ENCODE assay signal across 1 cellular context in the genomic region with DNA sequence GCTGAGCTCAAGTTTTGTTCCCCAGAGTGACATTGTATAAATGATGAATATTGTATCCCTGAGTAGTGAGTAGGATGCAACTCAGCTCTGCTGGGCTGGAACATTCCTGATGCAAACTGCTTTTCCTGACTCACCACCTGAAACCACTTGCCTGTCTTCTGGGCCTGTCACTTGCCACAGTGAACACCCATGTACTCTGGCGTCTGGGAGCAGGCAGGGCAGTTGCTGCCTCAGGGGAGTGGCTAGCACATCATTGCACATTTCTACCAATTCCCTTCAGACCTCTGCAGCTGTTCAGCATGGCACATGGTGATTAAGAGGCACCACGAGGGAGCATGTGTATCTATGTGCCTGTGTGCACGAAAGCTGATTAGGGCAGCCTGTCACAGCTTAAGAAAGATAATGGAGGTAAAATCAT.
TF ChIP-seq lines count a peak whose summit lies in the region.

No MANE protein-coding gene starts in this region.

TF ChIP-seq in K562, 482 proteins besides CTCF, POLR2A, EP300 and RAD21 (continued from another document and continues in another):
- TF ChIP-seq, protein P1, sequence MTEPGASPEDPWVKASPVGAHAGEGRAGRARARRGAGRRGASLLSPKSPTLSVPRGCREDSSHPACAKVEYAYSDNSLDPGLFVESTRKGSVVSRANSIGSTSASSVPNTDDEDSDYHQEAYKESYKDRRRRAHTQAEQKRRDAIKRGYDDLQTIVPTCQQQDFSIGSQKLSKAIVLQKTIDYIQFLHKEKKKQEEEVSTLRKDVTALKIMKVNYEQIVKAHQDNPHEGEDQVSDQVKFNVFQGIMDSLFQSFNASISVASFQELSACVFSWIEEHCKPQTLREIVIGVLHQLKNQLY (CRISPR knock-in tag; conservative IDR thresholded peaks at IDR 0.05): no peak; a peak in 1 of 4 replicates
- TF ChIP-seq SRSF1 (IDR thresholded peaks at IDR 0.05; ENCODE audit: low read depth, low read length): no peak
- TF ChIP-seq MYC (IDR thresholded peaks at IDR 0.05; ENCODE audit: low read depth, low read length): peak; percentile 83
- no peak for TF ChIP-seq MYC (CRISPR knock-in tag; IDR thresholded peaks at IDR 0.05; ENCODE audit: borderline replicate concordance, low read depth)
- peak; percentile 89 for TF ChIP-seq TEAD4 (IDR thresholded peaks at IDR 0.05; ENCODE audit: low read length)
- no peak for TF ChIP-seq TEAD4 (CRISPR knock-in tag; IDR thresholded peaks at IDR 0.05; ENCODE audit: borderline replicate concordance)
- no peak for TF ChIP-seq ZNF282 (CRISPR knock-in tag; IDR thresholded peaks at IDR 0.05)
- TF ChIP-seq, protein P2, sequence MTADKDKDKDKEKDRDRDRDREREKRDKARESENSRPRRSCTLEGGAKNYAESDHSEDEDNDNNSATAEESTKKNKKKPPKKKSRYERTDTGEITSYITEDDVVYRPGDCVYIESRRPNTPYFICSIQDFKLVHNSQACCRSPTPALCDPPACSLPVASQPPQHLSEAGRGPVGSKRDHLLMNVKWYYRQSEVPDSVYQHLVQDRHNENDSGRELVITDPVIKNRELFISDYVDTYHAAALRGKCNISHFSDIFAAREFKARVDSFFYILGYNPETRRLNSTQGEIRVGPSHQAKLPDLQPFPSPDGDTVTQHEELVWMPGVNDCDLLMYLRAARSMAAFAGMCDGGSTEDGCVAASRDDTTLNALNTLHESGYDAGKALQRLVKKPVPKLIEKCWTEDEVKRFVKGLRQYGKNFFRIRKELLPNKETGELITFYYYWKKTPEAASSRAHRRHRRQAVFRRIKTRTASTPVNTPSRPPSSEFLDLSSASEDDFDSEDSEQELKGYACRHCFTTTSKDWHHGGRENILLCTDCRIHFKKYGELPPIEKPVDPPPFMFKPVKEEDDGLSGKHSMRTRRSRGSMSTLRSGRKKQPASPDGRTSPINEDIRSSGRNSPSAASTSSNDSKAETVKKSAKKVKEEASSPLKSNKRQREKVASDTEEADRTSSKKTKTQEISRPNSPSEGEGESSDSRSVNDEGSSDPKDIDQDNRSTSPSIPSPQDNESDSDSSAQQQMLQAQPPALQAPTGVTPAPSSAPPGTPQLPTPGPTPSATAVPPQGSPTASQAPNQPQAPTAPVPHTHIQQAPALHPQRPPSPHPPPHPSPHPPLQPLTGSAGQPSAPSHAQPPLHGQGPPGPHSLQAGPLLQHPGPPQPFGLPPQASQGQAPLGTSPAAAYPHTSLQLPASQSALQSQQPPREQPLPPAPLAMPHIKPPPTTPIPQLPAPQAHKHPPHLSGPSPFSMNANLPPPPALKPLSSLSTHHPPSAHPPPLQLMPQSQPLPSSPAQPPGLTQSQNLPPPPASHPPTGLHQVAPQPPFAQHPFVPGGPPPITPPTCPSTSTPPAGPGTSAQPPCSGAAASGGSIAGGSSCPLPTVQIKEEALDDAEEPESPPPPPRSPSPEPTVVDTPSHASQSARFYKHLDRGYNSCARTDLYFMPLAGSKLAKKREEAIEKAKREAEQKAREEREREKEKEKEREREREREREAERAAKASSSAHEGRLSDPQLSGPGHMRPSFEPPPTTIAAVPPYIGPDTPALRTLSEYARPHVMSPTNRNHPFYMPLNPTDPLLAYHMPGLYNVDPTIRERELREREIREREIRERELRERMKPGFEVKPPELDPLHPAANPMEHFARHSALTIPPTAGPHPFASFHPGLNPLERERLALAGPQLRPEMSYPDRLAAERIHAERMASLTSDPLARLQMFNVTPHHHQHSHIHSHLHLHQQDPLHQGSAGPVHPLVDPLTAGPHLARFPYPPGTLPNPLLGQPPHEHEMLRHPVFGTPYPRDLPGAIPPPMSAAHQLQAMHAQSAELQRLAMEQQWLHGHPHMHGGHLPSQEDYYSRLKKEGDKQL (CRISPR knock-in tag; IDR thresholded peaks at IDR 0.05; ENCODE audit: borderline replicate concordance): 0 out of 2 replicates have a peak, but pooled peaks have one; percentile 26
- 0 out of 4 replicates have a peak, but pooled peaks of 1 of the 2 experiments have one; percentile 31 for TF ChIP-seq MAZ (CRISPR knock-in tag; conservative IDR thresholded peaks at IDR 0.05 in 1 of 2, IDR thresholded peaks at IDR 0.05 in 1 of 2)
- TF ChIP-seq ZNF239 (CRISPR knock-in tag; IDR thresholded peaks at IDR 0.05): no peak
- TF ChIP-seq ERF (CRISPR knock-in tag; IDR thresholded peaks at IDR 0.05): no peak
- TF ChIP-seq SP1 (CRISPR knock-in tag; IDR thresholded peaks at IDR 0.05): peak; percentile 51; the same call in 1 of the 2 replicates
- TF ChIP-seq STAG1 (CRISPR knock-in tag; IDR thresholded peaks at IDR 0.05; ENCODE audit: borderline replicate concordance): no peak
- TF ChIP-seq, protein P3, sequence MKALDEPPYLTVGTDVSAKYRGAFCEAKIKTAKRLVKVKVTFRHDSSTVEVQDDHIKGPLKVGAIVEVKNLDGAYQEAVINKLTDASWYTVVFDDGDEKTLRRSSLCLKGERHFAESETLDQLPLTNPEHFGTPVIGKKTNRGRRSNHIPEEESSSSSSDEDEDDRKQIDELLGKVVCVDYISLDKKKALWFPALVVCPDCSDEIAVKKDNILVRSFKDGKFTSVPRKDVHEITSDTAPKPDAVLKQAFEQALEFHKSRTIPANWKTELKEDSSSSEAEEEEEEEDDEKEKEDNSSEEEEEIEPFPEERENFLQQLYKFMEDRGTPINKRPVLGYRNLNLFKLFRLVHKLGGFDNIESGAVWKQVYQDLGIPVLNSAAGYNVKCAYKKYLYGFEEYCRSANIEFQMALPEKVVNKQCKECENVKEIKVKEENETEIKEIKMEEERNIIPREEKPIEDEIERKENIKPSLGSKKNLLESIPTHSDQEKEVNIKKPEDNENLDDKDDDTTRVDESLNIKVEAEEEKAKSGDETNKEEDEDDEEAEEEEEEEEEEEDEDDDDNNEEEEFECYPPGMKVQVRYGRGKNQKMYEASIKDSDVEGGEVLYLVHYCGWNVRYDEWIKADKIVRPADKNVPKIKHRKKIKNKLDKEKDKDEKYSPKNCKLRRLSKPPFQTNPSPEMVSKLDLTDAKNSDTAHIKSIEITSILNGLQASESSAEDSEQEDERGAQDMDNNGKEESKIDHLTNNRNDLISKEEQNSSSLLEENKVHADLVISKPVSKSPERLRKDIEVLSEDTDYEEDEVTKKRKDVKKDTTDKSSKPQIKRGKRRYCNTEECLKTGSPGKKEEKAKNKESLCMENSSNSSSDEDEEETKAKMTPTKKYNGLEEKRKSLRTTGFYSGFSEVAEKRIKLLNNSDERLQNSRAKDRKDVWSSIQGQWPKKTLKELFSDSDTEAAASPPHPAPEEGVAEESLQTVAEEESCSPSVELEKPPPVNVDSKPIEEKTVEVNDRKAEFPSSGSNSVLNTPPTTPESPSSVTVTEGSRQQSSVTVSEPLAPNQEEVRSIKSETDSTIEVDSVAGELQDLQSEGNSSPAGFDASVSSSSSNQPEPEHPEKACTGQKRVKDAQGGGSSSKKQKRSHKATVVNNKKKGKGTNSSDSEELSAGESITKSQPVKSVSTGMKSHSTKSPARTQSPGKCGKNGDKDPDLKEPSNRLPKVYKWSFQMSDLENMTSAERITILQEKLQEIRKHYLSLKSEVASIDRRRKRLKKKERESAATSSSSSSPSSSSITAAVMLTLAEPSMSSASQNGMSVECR (CRISPR knock-in tag; IDR thresholded peaks at IDR 0.05): no peak
- TF ChIP-seq SUPT5H (IDR thresholded peaks at IDR 0.05): peak; percentile 29; the same call in 1 of the 2 replicates
- TF ChIP-seq, protein P4, sequence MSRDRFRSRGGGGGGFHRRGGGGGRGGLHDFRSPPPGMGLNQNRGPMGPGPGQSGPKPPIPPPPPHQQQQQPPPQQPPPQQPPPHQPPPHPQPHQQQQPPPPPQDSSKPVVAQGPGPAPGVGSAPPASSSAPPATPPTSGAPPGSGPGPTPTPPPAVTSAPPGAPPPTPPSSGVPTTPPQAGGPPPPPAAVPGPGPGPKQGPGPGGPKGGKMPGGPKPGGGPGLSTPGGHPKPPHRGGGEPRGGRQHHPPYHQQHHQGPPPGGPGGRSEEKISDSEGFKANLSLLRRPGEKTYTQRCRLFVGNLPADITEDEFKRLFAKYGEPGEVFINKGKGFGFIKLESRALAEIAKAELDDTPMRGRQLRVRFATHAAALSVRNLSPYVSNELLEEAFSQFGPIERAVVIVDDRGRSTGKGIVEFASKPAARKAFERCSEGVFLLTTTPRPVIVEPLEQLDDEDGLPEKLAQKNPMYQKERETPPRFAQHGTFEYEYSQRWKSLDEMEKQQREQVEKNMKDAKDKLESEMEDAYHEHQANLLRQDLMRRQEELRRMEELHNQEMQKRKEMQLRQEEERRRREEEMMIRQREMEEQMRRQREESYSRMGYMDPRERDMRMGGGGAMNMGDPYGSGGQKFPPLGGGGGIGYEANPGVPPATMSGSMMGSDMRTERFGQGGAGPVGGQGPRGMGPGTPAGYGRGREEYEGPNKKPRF (IDR thresholded peaks at IDR 0.05; ENCODE audit: low read depth, low read length): no peak
- TF ChIP-seq SRSF7 (optimal IDR thresholded peaks at IDR 0.05; ENCODE audit: low read depth, low read length): no peak
- TF ChIP-seq CBFA2T3 (IDR thresholded peaks at IDR 0.05): peak; percentile 94
- no peak for TF ChIP-seq MBD2 (IDR thresholded peaks at IDR 0.05; ENCODE audit: borderline replicate concordance, low read depth)
- TF ChIP-seq XRCC3 (IDR thresholded peaks at IDR 0.05): no peak
- TF ChIP-seq SMC3 (conservative IDR thresholded peaks at IDR 0.05; ENCODE audit: insufficient read depth, low read depth, low read length): no peak
- peak; percentile 68 for TF ChIP-seq NFIC (IDR thresholded peaks at IDR 0.05)
- TF ChIP-seq CXXC5 (CRISPR knock-in tag; IDR thresholded peaks at IDR 0.05): 0 out of 2 replicates have a peak, but pooled peaks have one; percentile 21
- TF ChIP-seq GATAD2B (IDR thresholded peaks at IDR 0.05; ENCODE audit: borderline replicate concordance): no peak
- no peak for TF ChIP-seq RAD51 (IDR thresholded peaks at IDR 0.05; ENCODE audit: borderline replicate concordance, low read depth)
- TF ChIP-seq, protein P5, sequence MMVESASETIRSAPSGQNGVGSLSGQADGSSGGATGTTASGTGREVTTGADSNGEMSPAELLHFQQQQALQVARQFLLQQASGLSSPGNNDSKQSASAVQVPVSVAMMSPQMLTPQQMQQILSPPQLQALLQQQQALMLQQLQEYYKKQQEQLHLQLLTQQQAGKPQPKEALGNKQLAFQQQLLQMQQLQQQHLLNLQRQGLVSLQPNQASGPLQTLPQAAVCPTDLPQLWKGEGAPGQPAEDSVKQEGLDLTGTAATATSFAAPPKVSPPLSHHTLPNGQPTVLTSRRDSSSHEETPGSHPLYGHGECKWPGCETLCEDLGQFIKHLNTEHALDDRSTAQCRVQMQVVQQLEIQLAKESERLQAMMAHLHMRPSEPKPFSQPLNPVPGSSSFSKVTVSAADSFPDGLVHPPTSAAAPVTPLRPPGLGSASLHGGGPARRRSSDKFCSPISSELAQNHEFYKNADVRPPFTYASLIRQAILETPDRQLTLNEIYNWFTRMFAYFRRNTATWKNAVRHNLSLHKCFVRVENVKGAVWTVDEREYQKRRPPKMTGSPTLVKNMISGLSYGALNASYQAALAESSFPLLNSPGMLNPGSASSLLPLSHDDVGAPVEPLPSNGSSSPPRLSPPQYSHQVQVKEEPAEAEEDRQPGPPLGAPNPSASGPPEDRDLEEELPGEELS (CRISPR knock-in tag; IDR thresholded peaks at IDR 0.05; ENCODE audit: borderline replicate concordance): no peak
- no peak for TF ChIP-seq MYBL2 (IDR thresholded peaks at IDR 0.05; ENCODE audit: low read depth)
- no peak for TF ChIP-seq MYBL2 (CRISPR knock-in tag; IDR thresholded peaks at IDR 0.05; ENCODE audit: borderline replicate concordance)
- TF ChIP-seq, protein P6, sequence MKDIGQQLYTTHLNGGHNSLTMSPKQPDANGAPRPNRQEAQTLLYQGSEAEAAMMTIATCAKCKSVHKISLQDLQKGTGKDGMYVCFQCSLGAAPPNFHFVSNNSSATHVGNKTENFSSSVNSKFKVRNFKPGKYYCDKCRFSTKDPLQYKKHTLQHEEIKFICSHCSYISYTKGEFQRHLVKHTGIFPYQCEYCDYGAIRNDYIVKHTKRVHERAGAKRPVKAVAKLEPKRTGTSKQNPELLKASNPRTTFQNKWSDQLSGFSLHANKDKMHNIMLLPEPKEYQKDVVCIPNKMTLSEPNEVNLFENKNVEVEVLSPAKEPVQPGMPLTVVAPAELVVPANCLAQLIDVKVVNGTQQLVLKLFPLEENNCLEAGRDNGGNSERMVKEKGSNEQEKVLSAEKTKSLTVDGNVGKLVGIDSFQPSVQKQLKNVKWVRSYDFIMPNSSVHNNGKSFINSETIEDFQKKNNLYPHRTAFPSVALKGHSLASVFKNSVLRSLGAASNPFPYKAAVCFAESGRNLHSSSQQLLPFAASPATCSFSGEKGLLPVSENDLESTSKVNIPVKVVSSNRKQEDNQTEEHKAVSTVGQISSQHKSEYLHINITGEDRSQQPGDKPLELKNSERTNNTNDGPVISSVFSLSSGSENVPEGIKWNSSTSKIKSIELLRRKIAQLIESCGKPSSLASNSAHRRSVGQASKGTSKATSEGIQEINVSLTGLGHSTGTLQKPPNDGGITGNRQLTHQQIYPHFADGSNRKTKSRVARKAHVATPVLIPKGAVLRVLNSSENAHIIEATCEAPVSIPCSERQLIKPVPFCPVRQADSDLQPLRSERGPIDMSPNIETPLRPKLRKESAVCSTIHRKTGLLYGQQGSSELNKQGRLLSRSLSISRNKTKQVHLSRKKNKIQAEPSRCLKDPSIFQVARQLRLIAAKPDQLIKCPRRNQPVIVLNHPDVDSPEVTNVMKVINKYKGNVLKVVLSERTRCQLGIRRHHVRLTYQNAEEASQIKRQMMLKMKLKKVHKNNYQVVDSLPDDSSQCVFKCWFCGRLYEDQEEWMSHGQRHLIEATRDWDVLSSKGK (CRISPR knock-in tag; IDR thresholded peaks at IDR 0.05): no peak
- no peak for TF ChIP-seq PHF8 (IDR thresholded peaks at IDR 0.05; ENCODE audit: borderline replicate concordance, low read length)
- TF ChIP-seq, protein P7, sequence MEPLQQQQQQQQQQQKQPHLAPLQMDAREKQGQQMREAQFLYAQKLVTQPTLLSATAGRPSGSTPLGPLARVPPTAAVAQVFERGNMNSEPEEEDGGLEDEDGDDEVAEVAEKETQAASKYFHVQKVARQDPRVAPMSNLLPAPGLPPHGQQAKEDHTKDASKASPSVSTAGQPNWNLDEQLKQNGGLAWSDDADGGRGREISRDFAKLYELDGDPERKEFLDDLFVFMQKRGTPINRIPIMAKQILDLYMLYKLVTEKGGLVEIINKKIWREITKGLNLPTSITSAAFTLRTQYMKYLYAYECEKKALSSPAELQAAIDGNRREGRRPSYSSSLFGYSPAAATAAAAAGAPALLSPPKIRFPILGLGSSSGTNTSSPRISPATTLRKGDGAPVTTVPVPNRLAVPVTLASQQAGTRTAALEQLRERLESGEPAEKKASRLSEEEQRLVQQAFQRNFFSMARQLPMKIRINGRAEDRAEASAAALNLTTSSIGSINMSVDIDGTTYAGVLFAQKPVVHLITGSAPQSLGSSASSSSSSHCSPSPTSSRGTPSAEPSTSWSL (CRISPR knock-in tag; IDR thresholded peaks at IDR 0.05; ENCODE audit: borderline replicate concordance): no peak
- TF ChIP-seq PPARD (CRISPR knock-in tag; IDR thresholded peaks at IDR 0.05): no peak
- TF ChIP-seq SIN3A (IDR thresholded peaks at IDR 0.05; ENCODE audit: borderline replicate concordance in 2 of 2, control insufficient read depth in 1 of 2, low read depth in 2 of 2, low read length in 2 of 2): no peak
- TF ChIP-seq, protein P8, sequence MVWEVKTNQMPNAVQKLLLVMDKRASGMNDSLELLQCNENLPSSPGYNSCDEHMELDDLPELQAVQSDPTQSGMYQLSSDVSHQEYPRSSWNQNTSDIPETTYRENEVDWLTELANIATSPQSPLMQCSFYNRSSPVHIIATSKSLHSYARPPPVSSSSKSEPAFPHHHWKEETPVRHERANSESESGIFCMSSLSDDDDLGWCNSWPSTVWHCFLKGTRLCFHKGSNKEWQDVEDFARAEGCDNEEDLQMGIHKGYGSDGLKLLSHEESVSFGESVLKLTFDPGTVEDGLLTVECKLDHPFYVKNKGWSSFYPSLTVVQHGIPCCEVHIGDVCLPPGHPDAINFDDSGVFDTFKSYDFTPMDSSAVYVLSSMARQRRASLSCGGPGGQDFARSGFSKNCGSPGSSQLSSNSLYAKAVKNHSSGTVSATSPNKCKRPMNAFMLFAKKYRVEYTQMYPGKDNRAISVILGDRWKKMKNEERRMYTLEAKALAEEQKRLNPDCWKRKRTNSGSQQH (CRISPR knock-in tag; IDR thresholded peaks at IDR 0.05): no peak
- peak; percentile 82 to 85 for TF ChIP-seq TRIM24 (IDR thresholded peaks at IDR 0.05)
